Comparison of ENCODE assay signal across 1 cellular context in genomic region chr9:107283621-107284616, GRCh38.
TF ChIP-seq lines count a peak whose summit lies in the region.

No MANE protein-coding gene starts in this region.

TF ChIP-seq in GM23338, 12 proteins besides CTCF, POLR2A, EP300 and RAD21 (continued from another document):
- TF ChIP-seq ZNF462 (CRISPR knock-in tag; IDR thresholded peaks at IDR 0.05) (no peak), ZNF331 (CRISPR knock-in tag; IDR thresholded peaks at IDR 0.05; ENCODE audit: low read depth) (no peak), STAT1 (IDR thresholded peaks at IDR 0.05; ENCODE audit: unreplicated experiment) (no peak), CREB1 (CRISPR knock-in tag; IDR thresholded peaks at IDR 0.05; ENCODE audit: low read depth) (peak; percentile 41), EZH2phosphoT487 (IDR thresholded peaks at IDR 0.05; ENCODE audit: unreplicated experiment) (no peak)
